In genomic region chr1:101108123-101108522, GRCh38 we compare ENCODE assay signal across 19 cellular contexts.
DNase-seq lines count a peak whose midpoint lies in the region; ATAC-seq, FAIRE-seq and TF ChIP-seq lines count a peak whose summit lies in the region.
"Had no signal": no experiment of that assay in that cellular context is flagged by ENCODE, and none has a peak within 500 bp of the region (broad histone marks: within the 10 kb centered on the region; RNA-seq: fewer than 3 reads in every experiment).

No MANE protein-coding gene starts in this region.

- no peaks in the 10 kb centered on the region for H4K20me1 ChIP-seq in endothelial cell of umbilical vein (replicated peaks; ENCODE audit: control insufficient read depth, extremely low read depth, insufficient read depth, low read length)

- no peak overlapping the region for H3K4me3 Mint-ChIP-seq in stimulated activated effector memory CD8-positive, alpha-beta T cell treated with anti-CD3 and anti-CD28 coated beads, Interleukin-12 subunit alpha, Interleukin-12 subunit beta, amount 100 ng/mL, for 72 hours
- H3K4me3 Mint-ChIP-seq: activated T-cell treated with anti-CD3 and anti-CD28 coated beads, Interleukin-2, amount 50 U/mL, for 24 hours; WTC11 had no signal

- BruUV-seq in endothelial cell of umbilical vein (replicated peaks; lab: Mats Ljungman, UMichigan): no TSS peak

- H3K9me3 Mint-ChIP-seq in stimulated activated effector memory CD8-positive, alpha-beta T cell treated with anti-CD3 and anti-CD28 coated beads, Interleukin-12 subunit alpha, Interleukin-12 subunit beta, amount 100 ng/mL, for 72 hours: peaks cover 5% of the 10 kb centered on the region
- H3K9me3 Mint-ChIP-seq: WTC11 had no signal

- DNase-seq in left ventricle myocardium inferior (no peak), Right ventricle myocardium inferior (ENCODE audit: missing footprints) (no peak), RWPE2 (ENCODE audit: low spot score) (no peak), endothelial cell of umbilical vein (ENCODE audit: low read depth, low spot score) (peak; percentile 23), NCI-H82 treated with DMSO at 0.1 percent for 48 hours (lab: John Stamatoyannopoulos, UW; ENCODE audit: unreplicated experiment) (no peak), NCI-H2081 (lab: John Stamatoyannopoulos, UW) (no peak)
- no peak for DNase-seq in stimulated activated effector memory CD8-positive, alpha-beta T cell treated with anti-CD3 and anti-CD28 coated beads, Interleukin-12 subunit alpha, Interleukin-12 subunit beta, amount 100 ng/mL, for 72 hours (ENCODE audit: low spot score in 2 of 2)
- DNase-seq: activated T-cell treated with anti-CD3 and anti-CD28 coated beads, Interleukin-2, amount 50 U/mL, for 24 hours; amygdala; cerebellar nuclear complex; foreskin fibroblast; hypothalamus; NCI-H187 treated with DMSO at 0.1 percent for 48 hours; NCI-H510A; SHP77; T-helper 1 cell; thyroid gland had no signal

- no peak for ATAC-seq in Right ventricle myocardium inferior
- 0 out of 3 replicates have a peak, but pooled peaks have one; percentile 45 for ATAC-seq in RWPE2 (ENCODE audit: low read depth)
- ATAC-seq in stimulated activated effector memory CD8-positive, alpha-beta T cell treated with anti-CD3 and anti-CD28 coated beads, Interleukin-12 subunit alpha, Interleukin-12 subunit beta, amount 100 ng/mL, for 72 hours: peak; percentile 75
- ATAC-seq: WTC11 had no signal

- H3K36me3 Mint-ChIP-seq in stimulated activated effector memory CD8-positive, alpha-beta T cell treated with anti-CD3 and anti-CD28 coated beads, Interleukin-12 subunit alpha, Interleukin-12 subunit beta, amount 100 ng/mL, for 72 hours: no peaks in the 10 kb centered on the region
- H3K36me3 Mint-ChIP-seq: WTC11 had no signal

- H3K4me1 ChIP-seq in left ventricle myocardium inferior: peaks cover 61% of the 10 kb centered on the region
- no peaks in the 10 kb centered on the region for H3K4me1 ChIP-seq in RWPE2 (ENCODE audit: insufficient read depth, poor library complexity, severe bottlenecking)
- peaks cover 12% of the 10 kb centered on the region for H3K4me1 ChIP-seq in endothelial cell of umbilical vein (ENCODE audit: control insufficient read depth, extremely low read depth, insufficient read depth, low read length)
- H3K4me1 ChIP-seq: thyroid gland had no signal

- H3K9me3 ChIP-seq in left ventricle myocardium inferior (replicated peaks) (no peaks in the 10 kb centered on the region), RWPE2 (ENCODE audit: severe bottlenecking) (no peaks in the 10 kb centered on the region), endothelial cell of umbilical vein (replicated peaks; ENCODE audit: control insufficient read depth, insufficient read depth, low read length) (no peaks in the 10 kb centered on the region)
- H3K9me3 ChIP-seq: thyroid gland had no signal

- no peak overlapping the region for H3K27ac Mint-ChIP-seq in stimulated activated effector memory CD8-positive, alpha-beta T cell treated with anti-CD3 and anti-CD28 coated beads, Interleukin-12 subunit alpha, Interleukin-12 subunit beta, amount 100 ng/mL, for 72 hours
- H3K27ac Mint-ChIP-seq: activated T-cell treated with anti-CD3 and anti-CD28 coated beads, Interleukin-2, amount 50 U/mL, for 24 hours; WTC11 had no signal

- no peak for TF ChIP-seq POLR2A in endothelial cell of umbilical vein (IDR thresholded peaks at IDR 0.05; ENCODE audit: low read depth, low read length)

- CTCF ChIA-PET in endothelial cell of umbilical vein (lab: Charles Lee): no interaction called here

- H3K9ac ChIP-seq in endothelial cell of umbilical vein (replicated peaks; ENCODE audit: extremely low read depth, insufficient read depth, low read length): no peak overlapping the region

- no peaks in the 10 kb centered on the region for H3K9me1 ChIP-seq in endothelial cell of umbilical vein (replicated peaks; ENCODE audit: control insufficient read depth, extremely low read depth, insufficient read depth, low read length)

- TF ChIP-seq CTCF in left ventricle myocardium inferior (IDR thresholded peaks at IDR 0.05; ENCODE audit: borderline replicate concordance) (no peak), RWPE2 (IDR thresholded peaks at IDR 0.05; ENCODE audit: poor library complexity, severe bottlenecking) (no peak), endothelial cell of umbilical vein (IDR thresholded peaks at IDR 0.05; ENCODE audit: extremely low read depth in 1 of 2, insufficient read depth in 1 of 2, low read depth in 1 of 2, low read length in 2 of 2) (no peak)

- no peak overlapping the region for H2AFZ ChIP-seq in endothelial cell of umbilical vein (ENCODE audit: low read depth, low read length)

- H3K79me2 ChIP-seq in endothelial cell of umbilical vein (ENCODE audit: control insufficient read depth, insufficient read depth, low read length): no peaks in the 10 kb centered on the region

- POLR2A ChIA-PET in endothelial cell of umbilical vein (lab: Charles Lee): no interaction called here

- peaks cover 33% of the 10 kb centered on the region for H3K4me1 Mint-ChIP-seq in stimulated activated effector memory CD8-positive, alpha-beta T cell treated with anti-CD3 and anti-CD28 coated beads, Interleukin-12 subunit alpha, Interleukin-12 subunit beta, amount 100 ng/mL, for 72 hours
- H3K4me1 Mint-ChIP-seq: WTC11 had no signal

- H3K4me2 ChIP-seq in endothelial cell of umbilical vein (ENCODE audit: insufficient read depth, low read length): no peak overlapping the region

- intact Hi-C loops in left ventricle myocardium inferior (cut with micrococcal nuclease): no loop called here
- intact Hi-C loops in Right ventricle myocardium inferior (cut with DNase I): loop anchor here (5.0 kb wide), 1 partner anchor 81 kb away; the partner anchor contains the start of gene DPH5
- intact Hi-C loops in endothelial cell of umbilical vein (cut with micrococcal nuclease): no loop called here

- dilution Hi-C loops in endothelial cell of umbilical vein (cut with MboI; ENCODE audit: extremely low pct_ligation_motif_present, low sequenced_read_pairs): no loop called here

- H3K27ac ChIP-seq in left ventricle myocardium inferior (replicated peaks): peak overlapping the region; percentile 51
- no peak overlapping the region for H3K27ac ChIP-seq in RWPE2 (ENCODE audit: poor library complexity, severe bottlenecking)
- no peak overlapping the region for H3K27ac ChIP-seq in endothelial cell of umbilical vein (ENCODE audit: insufficient read depth, low read depth, low read length)
- H3K27ac ChIP-seq: thyroid gland had no signal

- H3K4me3 ChIP-seq in left ventricle myocardium inferior: no peak overlapping the region
- no peak overlapping the region for H3K4me3 ChIP-seq in RWPE2 (ENCODE audit: severe bottlenecking)
- no peak overlapping the region for H3K4me3 ChIP-seq in endothelial cell of umbilical vein (replicated peaks in 1 of 3; ENCODE audit: insufficient read depth in 1 of 3, low read depth in 1 of 3, low read length in 3 of 3)
- H3K4me3 ChIP-seq: thyroid gland had no signal

- no peak for FAIRE-seq in endothelial cell of umbilical vein (lab: Jason Lieb, UNC)
- FAIRE-seq: endometrium had no signal

- no peaks in the 10 kb centered on the region for H3K27me3 ChIP-seq in left ventricle myocardium inferior (ENCODE audit: low read depth)
- no peaks in the 10 kb centered on the region for H3K27me3 ChIP-seq in RWPE2 (ENCODE audit: insufficient read depth, poor library complexity, severe bottlenecking)
- no peaks in the 10 kb centered on the region for H3K27me3 ChIP-seq in endothelial cell of umbilical vein (ENCODE audit: control insufficient read depth in 2 of 2, insufficient read depth in 2 of 2, low read length in 2 of 2)
- H3K27me3 ChIP-seq: thyroid gland had no signal

- no peaks in the 10 kb centered on the region for H3K36me3 ChIP-seq in left ventricle myocardium inferior
- H3K36me3 ChIP-seq in RWPE2 (ENCODE audit: low read depth): no peaks in the 10 kb centered on the region
- no peaks in the 10 kb centered on the region for H3K36me3 ChIP-seq in endothelial cell of umbilical vein (ENCODE audit: control insufficient read depth in 2 of 2, extremely low read depth in 1 of 2, insufficient read depth in 2 of 2, low read length in 2 of 2)
- H3K36me3 ChIP-seq: thyroid gland had no signal

TF ChIP-seq in endothelial cell of umbilical vein, 7 proteins besides CTCF, POLR2A, EP300 and RAD21:
- TF ChIP-seq JUN (IDR thresholded peaks at IDR 0.05; ENCODE audit: borderline replicate concordance, insufficient read depth, insufficient read length, low read depth): no peak
- TF ChIP-seq POLR2AphosphoS5 (IDR thresholded peaks at IDR 0.05; ENCODE audit: insufficient read depth, low read depth, low read length): no peak
- no peak for TF ChIP-seq MYC (IDR thresholded peaks at IDR 0.05; ENCODE audit: low read depth, low read length)
- no peak for TF ChIP-seq MAX (IDR thresholded peaks at IDR 0.05; ENCODE audit: insufficient read depth, insufficient read length)
- TF ChIP-seq FOS (IDR thresholded peaks at IDR 0.05; ENCODE audit: borderline replicate concordance, insufficient read depth, low read length): no peak
- TF ChIP-seq GATA2 (IDR thresholded peaks at IDR 0.05; ENCODE audit: insufficient read depth, insufficient read length, low read depth, low read length): no peak
- no peak for TF ChIP-seq EZH2 (IDR thresholded peaks at IDR 0.05; ENCODE audit: borderline replicate concordance, low read depth, low read length, severe bottlenecking)
